ENCODE assay signal across 26 cellular contexts in genomic region chr3:133529809-133530208, GRCh38.
"Had no signal": no experiment of that assay in that cellular context is flagged by ENCODE, and none has a peak within 500 bp of the region (broad histone marks: within the 10 kb centered on the region; RNA-seq: fewer than 3 reads in every experiment).

No MANE protein-coding gene starts in this region.

- H3K4me3 Mint-ChIP-seq: dendritic cell treated with granulocyte-macrophage colony-stimulating factor and Interleukin-4, amounts not matched to agents 40 ng/mL and 50 ng/mL, for 4 days; effector memory CD8-positive, alpha-beta T cell; endodermal cell had no signal

- H3K27me3 ChIP-seq: colonic mucosa, esophagus squamous epithelium, gastrocnemius medialis, heart right ventricle, left lung had no signal

- H3K36me3 ChIP-seq: colonic mucosa, esophagus squamous epithelium, gastrocnemius medialis, heart right ventricle, left lung, lower lobe of right lung had no signal

- DNase-seq: colonic mucosa; cortex of kidney; effector CD8-positive, alpha-beta T cell; effector memory CD8-positive, alpha-beta T cell; endodermal cell; erythroblast; esophagus squamous epithelium; foreskin fibroblast; foreskin melanocyte; gastrocnemius medialis; glutamatergic neuron; head of caudate nucleus; heart right ventricle; hippocampal formation; left cardiac atrium; left lung; left ventricle myocardium superior; lower lobe of right lung; mesendoderm; midbrain had no signal

- ATAC-seq: effector memory CD8-positive, alpha-beta T cell; esophagus mucosa; gastrocnemius medialis; heart right ventricle; left cardiac atrium; left lung; left ventricle myocardium superior; lower lobe of right lung had no signal

- H3K4me1 ChIP-seq: colonic mucosa, esophagus squamous epithelium, gastrocnemius medialis, left lung, lower lobe of right lung had no signal

- H3K27ac ChIP-seq: colonic mucosa, epithelial cell of prostate, esophagus squamous epithelium, gastrocnemius medialis, heart right ventricle, left lung, lower lobe of right lung had no signal

- H3K27ac Mint-ChIP-seq: dendritic cell treated with granulocyte-macrophage colony-stimulating factor and Interleukin-4, amounts not matched to agents 40 ng/mL and 50 ng/mL, for 4 days; effector memory CD8-positive, alpha-beta T cell; endodermal cell had no signal

- FAIRE-seq: endometrium, islet of Langerhans, keratinocyte had no signal

- H3K4me3 ChIP-seq: colonic mucosa, esophagus squamous epithelium, gastrocnemius medialis, heart right ventricle, left lung, lower lobe of right lung had no signal

- H3K9me3 ChIP-seq: colonic mucosa, esophagus squamous epithelium, gastrocnemius medialis had no signal
